Comparison of ENCODE assay signal across 9 cellular contexts in genomic region chr13:110559429-110559943, GRCh38. TPM values are rescaled to one million over a fixed set of nuclear protein-coding genes. Genes with fewer than 3 reads are reported as not detected.
A peak's percentile ranks its signal among the peaks of the same experiment; 100 is the strongest.
DNase-seq lines count a peak whose midpoint lies in the region; ATAC-seq and TF ChIP-seq lines count a peak whose summit lies in the region.
"Had no signal": no experiment of that assay in that cellular context is flagged by ENCODE, and none has a peak within 500 bp of the region (broad histone marks: within the 10 kb centered on the region; RNA-seq: fewer than 3 reads in every experiment).

No MANE protein-coding gene starts in this region.

- H3K4me3 Mint-ChIP-seq in mesothelial cell of epicardium: peak overlapping the region; percentile 76
- peak overlapping the region; percentile 89 for H3K4me3 Mint-ChIP-seq in type B pancreatic cell
- H3K4me3 Mint-ChIP-seq in activated naive CD8-positive, alpha-beta T cell treated with anti-CD3 and anti-CD28 coated beads for 36 hours: no peak overlapping the region

- H3K27me3 Mint-ChIP-seq in mesothelial cell of epicardium (ENCODE audit: low read depth): no peaks in the 10 kb centered on the region
- peaks cover 13% of the 10 kb centered on the region for H3K27me3 Mint-ChIP-seq in type B pancreatic cell
- peaks cover 3% of the 10 kb centered on the region for H3K27me3 Mint-ChIP-seq in activated naive CD8-positive, alpha-beta T cell treated with anti-CD3 and anti-CD28 coated beads for 36 hours

- H3K36me3 ChIP-seq in duodenal mucosa (ENCODE audit: control insufficient read depth in 1 of 2, insufficient read depth in 2 of 2, low read length in 2 of 2): peaks cover 0 to 12% of the 10 kb centered on the region in 2 donors

- H3K4me3 ChIP-seq in duodenal mucosa (ENCODE audit: low read depth in 1 of 2, low read length in 2 of 2): peak overlapping the region; percentile 91 to 92

- peaks cover 9% of the 10 kb centered on the region for H3K9me3 Mint-ChIP-seq in mesothelial cell of epicardium
- no peaks in the 10 kb centered on the region for H3K9me3 Mint-ChIP-seq in type B pancreatic cell
- H3K9me3 Mint-ChIP-seq in activated naive CD8-positive, alpha-beta T cell treated with anti-CD3 and anti-CD28 coated beads for 36 hours: no peaks in the 10 kb centered on the region
- H3K9me3 Mint-ChIP-seq: activated T-cell treated with anti-CD3 and anti-CD28 coated beads, Interleukin-2, amount 50 U/mL, for 72 hours had no signal

- H3K27ac Mint-ChIP-seq in mesothelial cell of epicardium: peak overlapping the region; percentile 80
- H3K27ac Mint-ChIP-seq in type B pancreatic cell: peak overlapping the region; percentile 75
- H3K27ac Mint-ChIP-seq in activated naive CD8-positive, alpha-beta T cell treated with anti-CD3 and anti-CD28 coated beads for 36 hours: no peak overlapping the region
- H3K27ac Mint-ChIP-seq: activated T-cell treated with anti-CD3 and anti-CD28 coated beads, Interleukin-2, amount 50 U/mL, for 72 hours had no signal

- H3K36me3 Mint-ChIP-seq in mesothelial cell of epicardium (peaks cover 14% of the 10 kb centered on the region), type B pancreatic cell (peaks cover 4% of the 10 kb centered on the region)
- peaks cover 11% of the 10 kb centered on the region for H3K36me3 Mint-ChIP-seq in activated naive CD8-positive, alpha-beta T cell treated with anti-CD3 and anti-CD28 coated beads for 36 hours

- peaks cover 24 to 38% of the 10 kb centered on the region in 2 donors for H3K4me1 ChIP-seq in duodenal mucosa (ENCODE audit: control insufficient read depth in 1 of 2, insufficient read depth in 2 of 2, low read length in 2 of 2)

- TF ChIP-seq CTCF in mesothelial cell of epicardium (IDR thresholded peaks at IDR 0.05; ENCODE audit: unreplicated experiment) (no peak), type B pancreatic cell (conservative IDR thresholded peaks at IDR 0.05) (no peak)

- DNase-seq in NCI-H2196 (lab: John Stamatoyannopoulos, UW; ENCODE audit: unreplicated experiment) (peak; percentile 4), NCI-H2196 treated with DMSO at 0.1 percent for 48 hours (lab: John Stamatoyannopoulos, UW; ENCODE audit: unreplicated experiment) (no peak), mesothelial cell of epicardium (ENCODE audit: low spot score in 2 of 2, unreplicated experiment in 2 of 2) (no peak), type B pancreatic cell (ENCODE audit: extremely low spot score, unreplicated experiment) (no peak)
- no peak for DNase-seq in activated naive CD8-positive, alpha-beta T cell treated with anti-CD3 and anti-CD28 coated beads for 36 hours
- DNase-seq in activated CD8-positive, alpha-beta memory T cell treated with anti-CD3 and anti-CD28 coated beads, Interleukin-2, amount 50 U/mL, for 4 hours: no peak
- DNase-seq: activated T-cell treated with anti-CD3 and anti-CD28 coated beads, Interleukin-2, amount 50 U/mL, for 72 hours had no signal

- H3K4me1 Mint-ChIP-seq in mesothelial cell of epicardium: peaks cover 48% of the 10 kb centered on the region
- peaks cover 27% of the 10 kb centered on the region for H3K4me1 Mint-ChIP-seq in type B pancreatic cell (ENCODE audit: unreplicated experiment)
- peaks cover 20% of the 10 kb centered on the region for H3K4me1 Mint-ChIP-seq in activated naive CD8-positive, alpha-beta T cell treated with anti-CD3 and anti-CD28 coated beads for 36 hours

- peak overlapping the region; percentile 58 for H3K27ac ChIP-seq in duodenal mucosa (ENCODE audit: low read depth, low read length)

- ATAC-seq in HG03469 (IDR thresholded peaks at IDR 0.05; ENCODE audit: unreplicated experiment): no peak
- ATAC-seq: activated T-cell treated with anti-CD3 and anti-CD28 coated beads, Interleukin-2, amount 50 U/mL, for 72 hours had no signal

- no peaks in the 10 kb centered on the region for H3K27me3 ChIP-seq in duodenal mucosa (ENCODE audit: control insufficient read depth in 1 of 2, insufficient read depth in 2 of 2, low read length in 2 of 2)

- H3K9ac ChIP-seq in duodenal mucosa (ENCODE audit: low read depth in 1 of 2, low read length in 2 of 2): peak overlapping the region; percentile 68 to 94

- H3K9me3 ChIP-seq in duodenal mucosa (ENCODE audit: control insufficient read depth in 1 of 2, low read length in 2 of 2): no peaks in the 10 kb centered on the region

RNA-seq across cellular contexts. Expression of gene RAB20, which starts 2.0 kb away (rescaled TPM):
- total RNA-seq in mesothelial cell of epicardium (8.9 to 10.2 TPM (median 9.6 TPM) in 3 replicates), type B pancreatic cell (ENCODE audit: low replicate concordance) (6.4 and 9.1 TPM in 2 replicates)
- total RNA-seq in activated naive CD8-positive, alpha-beta T cell treated with anti-CD3 and anti-CD28 coated beads for 36 hours: 10 to 100 TPM; 10.7 to 10.9 TPM

RNA-seq across cellular contexts. Expression of gene NAXD, which starts 55.9 kb away (rescaled TPM):
- total RNA-seq in mesothelial cell of epicardium: 39.5 to 41.4 TPM (median 40.8 TPM) in 3 replicates
- total RNA-seq in type B pancreatic cell (ENCODE audit: low replicate concordance): 38.8 and 39.5 TPM in 2 replicates
- total RNA-seq in activated naive CD8-positive, alpha-beta T cell treated with anti-CD3 and anti-CD28 coated beads for 36 hours: 10 to 100 TPM; 20.8 to 21.1 TPM
